ENCODE assay signal across 1 cellular context in the genomic region with DNA sequence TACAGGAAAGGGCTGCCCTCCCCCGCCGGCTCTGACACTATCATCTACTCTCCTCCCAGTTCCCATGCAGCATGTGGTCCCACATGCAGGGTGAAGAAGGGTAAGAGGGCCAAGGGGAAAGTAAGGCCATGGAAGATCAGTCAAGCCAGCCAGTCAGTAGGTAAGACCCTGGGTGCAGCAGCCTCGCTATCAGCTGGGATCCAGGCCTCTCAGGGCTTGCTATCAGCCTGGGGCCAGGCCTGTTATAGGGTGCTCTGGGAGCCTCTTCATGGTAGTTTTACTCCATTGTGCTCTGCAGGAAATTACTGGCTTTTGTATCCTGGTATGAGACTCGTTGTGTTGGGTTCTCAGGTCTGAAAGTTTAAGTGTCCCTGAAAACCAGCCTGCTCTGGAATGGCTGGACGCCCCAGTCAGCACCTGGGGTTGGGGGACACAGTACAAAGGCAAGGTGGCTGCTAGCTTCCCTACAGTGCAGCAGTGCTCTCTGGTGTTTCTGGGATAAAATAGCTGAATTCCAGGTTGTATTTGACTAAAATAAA.
TF ChIP-seq lines count a peak whose summit lies in the region.

No MANE protein-coding gene starts in this region.

TF ChIP-seq in SK-N-SH, 30 proteins besides CTCF, POLR2A, EP300 and RAD21:
- TF ChIP-seq ELF1 (IDR thresholded peaks at IDR 0.05) (no peak), MXI1 (IDR thresholded peaks at IDR 0.05; ENCODE audit: low read depth, low read length) (no peak), SMC3 (IDR thresholded peaks at IDR 0.05; ENCODE audit: low read depth, low read length) (0 out of 2 replicates have a peak, but pooled peaks have one; percentile 11)
